Comparison of ENCODE assay signal across 1 cellular context in the genomic region with DNA sequence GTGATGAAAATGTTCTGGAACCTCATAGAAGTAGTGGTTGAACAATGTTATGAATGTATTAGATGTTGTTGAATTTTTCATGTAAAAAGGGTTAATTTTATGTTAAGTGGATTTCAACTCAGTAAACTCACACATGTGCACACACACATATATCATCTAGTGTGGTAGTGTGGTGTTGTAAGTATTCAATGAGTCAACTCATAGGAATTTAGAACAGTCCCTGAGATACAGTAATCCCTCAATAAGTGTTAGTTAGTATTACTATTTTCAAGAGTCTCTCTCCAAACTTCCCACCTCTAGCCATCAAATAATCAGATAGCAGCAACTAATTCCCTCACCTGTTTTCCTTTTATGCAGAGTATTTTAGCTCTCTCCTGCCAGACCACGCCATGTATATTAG.
TF ChIP-seq lines count a peak whose summit lies in the region.

No MANE protein-coding gene starts in this region.

TF ChIP-seq in IMR-90, 13 proteins besides CTCF, POLR2A, EP300 and RAD21:
- TF ChIP-seq BHLHE40 (IDR thresholded peaks at IDR 0.05; ENCODE audit: low read depth, low read length) (peak; percentile 30; the same call in 1 of the 2 replicates), FOS (IDR thresholded peaks at IDR 0.05; ENCODE audit: low read depth, low read length) (peak; percentile 19; the same call in 1 of the 2 replicates)
- TF ChIP-seq, protein P1, sequence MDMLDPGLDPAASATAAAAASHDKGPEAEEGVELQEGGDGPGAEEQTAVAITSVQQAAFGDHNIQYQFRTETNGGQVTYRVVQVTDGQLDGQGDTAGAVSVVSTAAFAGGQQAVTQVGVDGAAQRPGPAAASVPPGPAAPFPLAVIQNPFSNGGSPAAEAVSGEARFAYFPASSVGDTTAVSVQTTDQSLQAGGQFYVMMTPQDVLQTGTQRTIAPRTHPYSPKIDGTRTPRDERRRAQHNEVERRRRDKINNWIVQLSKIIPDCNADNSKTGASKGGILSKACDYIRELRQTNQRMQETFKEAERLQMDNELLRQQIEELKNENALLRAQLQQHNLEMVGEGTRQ (IDR thresholded peaks at IDR 0.05; ENCODE audit: low read depth, low read length) = no peak
